ENCODE assay signal across 13 cellular contexts in the genomic region with DNA sequence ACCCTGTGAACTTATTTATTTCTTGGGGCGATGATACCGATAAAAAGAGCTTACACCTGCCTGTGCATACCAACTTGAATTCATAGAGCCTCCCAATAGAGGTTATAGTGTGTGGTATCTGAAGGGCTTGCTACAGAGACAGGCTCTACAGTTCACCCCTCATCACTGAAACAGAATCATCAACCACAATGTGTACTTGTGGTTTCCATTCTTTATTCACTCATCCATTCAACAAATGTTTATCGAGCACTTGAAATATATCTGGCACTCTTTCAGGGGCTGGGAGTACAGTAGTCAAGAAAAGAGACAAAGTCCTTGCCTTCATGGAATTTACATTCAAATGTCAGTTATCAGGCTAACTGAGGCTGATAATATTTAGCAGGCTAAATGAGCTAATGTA.
A peak's percentile ranks its signal among the peaks of the same experiment; 100 is the strongest.
DNase-seq lines count a peak whose midpoint lies in the region; TF ChIP-seq lines count a peak whose summit lies in the region.
"Had no signal": no experiment of that assay in that cellular context is flagged by ENCODE, and none has a peak within 500 bp of the region (broad histone marks: within the 10 kb centered on the region; RNA-seq: fewer than 3 reads in every experiment).

No MANE protein-coding gene starts in this region.

- no peaks in the 10 kb centered on the region for H3K27me3 ChIP-seq in SJCRH30
- no peaks in the 10 kb centered on the region for H3K27me3 ChIP-seq in left ventricle myocardium inferior (ENCODE audit: low read depth)
- H3K27me3 ChIP-seq: gastroesophageal sphincter had no signal

- H3K9me3 ChIP-seq in SJCRH30 (replicated peaks) (no peaks in the 10 kb centered on the region), left ventricle myocardium inferior (replicated peaks) (no peaks in the 10 kb centered on the region)
- H3K9me3 ChIP-seq: lower lobe of right lung had no signal

- H3K4me1 ChIP-seq in SJCRH30 = peaks cover 17% of the 10 kb centered on the region
- no peaks in the 10 kb centered on the region for H3K4me1 ChIP-seq in left ventricle myocardium inferior
- H3K4me1 ChIP-seq: gastroesophageal sphincter, lower lobe of right lung, parathyroid adenoma had no signal

- TF ChIP-seq CTCF in RWPE1 (conservative IDR thresholded peaks at IDR 0.05; ENCODE audit: low read depth) (no peak), left ventricle myocardium inferior (IDR thresholded peaks at IDR 0.05; ENCODE audit: borderline replicate concordance) (no peak)

- CTCF ChIA-PET in RWPE1 (lab: Yijun Ruan, JAX) = no interaction called here

- H3K4me3 ChIP-seq in SJCRH30 (no peak overlapping the region), left ventricle myocardium inferior (no peak overlapping the region)
- H3K4me3 ChIP-seq: gastroesophageal sphincter, lower lobe of right lung had no signal

- DNase-seq in DMS53 (lab: John Stamatoyannopoulos, UW) (peak; percentile 86), LHCN-M2 (ENCODE audit: low read depth) (peak; percentile 82), SJCRH30 (peak; percentile 56 to 90), kidney tubule cell (ENCODE audit: low spot score) (peak; percentile 76), RWPE1 (ENCODE audit: low spot score) (no peak), SIG-M5 treated with dmso at 0.1 percent for 504 hours (lab: John Stamatoyannopoulos, UW; ENCODE audit: unreplicated experiment) (no peak), left ventricle myocardium inferior (no peak)
- DNase-seq: activated T-cell treated with anti-CD3 and anti-CD28 coated beads, Interleukin-2, amount 50 U/mL, for 24 hours; central memory CD4-positive, alpha-beta T cell; lower lobe of right lung; stimulated activated CD4-positive, alpha-beta T cell treated with anti-CD3 and anti-CD28 coated beads, Interleukin-4, amount 100 ng/mL, for 4 hours had no signal

- H3K36me3 ChIP-seq in SJCRH30 = peaks cover 5% of the 10 kb centered on the region; the same call in 1 of the 2 replicates
- H3K36me3 ChIP-seq in left ventricle myocardium inferior = peaks cover 5% of the 10 kb centered on the region
- H3K36me3 ChIP-seq: gastroesophageal sphincter, lower lobe of right lung had no signal

- intact Hi-C loops in left ventricle myocardium inferior (cut with micrococcal nuclease) = no loop called here

- 0 out of 2 replicates have a peak overlapping the region, but pooled peaks have one; percentile 1 for H3K27ac ChIP-seq in SJCRH30
- no peak overlapping the region for H3K27ac ChIP-seq in RWPE1
- H3K27ac ChIP-seq in left ventricle myocardium inferior (replicated peaks) = no peak overlapping the region
- H3K27ac ChIP-seq: gastroesophageal sphincter, lower lobe of right lung, parathyroid adenoma had no signal

- POLR2A ChIA-PET in RWPE1 (lab: Yijun Ruan, JAX; ENCODE audit: low non-redundant PET) = no interaction called here

Comparison
In these comparisons a context has a peak if more than half of its experiments do, and no peak if none do; other contexts are left out.
1. DNase-seq: peak in DMS53 (single experiment), LHCN-M2 (single experiment), SJCRH30 (2 of 2) and kidney tubule cell (single experiment); none in RWPE1 (single experiment), SIG-M5 treated with dmso at 0.1 percent for 504 hours (single experiment) and left ventricle myocardium inferior (single experiment).